2 cellular contexts compared by ENCODE assay signal in the genomic region with DNA sequence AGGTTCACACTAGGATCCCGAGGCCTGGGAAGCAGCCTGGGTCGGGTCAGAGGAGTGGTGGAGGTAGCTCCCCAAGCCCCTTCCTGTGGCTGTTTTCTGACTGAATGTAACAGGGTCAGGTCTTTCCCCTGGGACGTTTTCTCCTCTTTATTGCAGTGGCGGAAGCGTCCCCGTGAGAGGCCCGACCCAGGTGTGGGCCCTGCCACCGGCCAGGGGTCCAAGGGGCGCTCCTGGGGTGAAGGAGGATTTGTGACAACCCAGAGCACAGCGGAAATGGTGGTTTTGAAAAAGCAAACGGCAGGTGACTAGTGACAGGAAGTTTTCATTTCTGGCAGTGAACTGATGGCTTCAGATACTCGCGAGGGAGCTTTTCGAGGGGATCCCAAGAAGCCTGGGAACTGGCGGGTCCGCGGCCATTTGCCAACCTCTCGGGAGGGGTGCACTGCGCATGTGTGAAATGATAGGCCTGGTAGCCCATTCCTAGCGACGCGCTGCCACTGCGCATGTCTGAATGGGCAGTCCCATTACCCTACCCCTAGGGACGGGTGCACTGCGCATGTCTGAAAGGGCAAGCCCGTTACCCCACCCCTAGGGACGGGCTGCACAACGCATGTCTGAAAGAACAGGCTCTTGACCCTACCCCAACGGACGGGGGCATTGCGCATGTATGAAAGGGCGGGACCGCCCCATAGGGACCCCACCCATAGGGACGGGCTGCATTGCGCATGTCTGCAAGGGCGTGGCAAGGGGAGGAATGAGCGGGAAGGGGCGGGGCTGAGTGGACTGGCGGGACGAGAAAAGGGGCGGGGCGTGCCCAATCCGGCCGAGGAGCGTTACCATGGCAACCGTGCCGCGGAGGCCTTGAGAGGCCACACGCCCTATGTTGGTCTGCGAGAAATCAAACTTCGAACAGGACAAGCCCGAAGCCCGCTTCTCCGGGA.
TF ChIP-seq lines count a peak whose summit lies in the region.

No MANE protein-coding gene starts in this region.

TF ChIP-seq in K562, 482 proteins besides CTCF, POLR2A, EP300 and RAD21 (continued from another document and continues in another):
- TF ChIP-seq, protein P1, sequence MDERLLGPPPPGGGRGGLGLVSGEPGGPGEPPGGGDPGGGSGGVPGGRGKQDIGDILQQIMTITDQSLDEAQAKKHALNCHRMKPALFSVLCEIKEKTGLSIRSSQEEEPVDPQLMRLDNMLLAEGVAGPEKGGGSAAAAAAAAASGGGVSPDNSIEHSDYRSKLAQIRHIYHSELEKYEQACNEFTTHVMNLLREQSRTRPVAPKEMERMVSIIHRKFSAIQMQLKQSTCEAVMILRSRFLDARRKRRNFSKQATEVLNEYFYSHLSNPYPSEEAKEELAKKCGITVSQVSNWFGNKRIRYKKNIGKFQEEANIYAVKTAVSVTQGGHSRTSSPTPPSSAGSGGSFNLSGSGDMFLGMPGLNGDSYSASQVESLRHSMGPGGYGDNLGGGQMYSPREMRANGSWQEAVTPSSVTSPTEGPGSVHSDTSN (CRISPR knock-in tag; IDR thresholded peaks at IDR 0.05; ENCODE audit: low read depth), result no peak
- TF ChIP-seq, protein P1 (tag; conservative IDR thresholded peaks at IDR 0.05; ENCODE audit: low read depth), result no peak
- TF ChIP-seq SETDB1 (IDR thresholded peaks at IDR 0.05; ENCODE audit: low read length) (no peak), NRF1 (conservative IDR thresholded peaks at IDR 0.05 in 1 of 2, IDR thresholded peaks at IDR 0.05 in 1 of 2) (peak; percentile 89 to 91), CREBBP (IDR thresholded peaks at IDR 0.05; ENCODE audit: low read depth, low read length) (no peak)
- TF ChIP-seq, protein P2, sequence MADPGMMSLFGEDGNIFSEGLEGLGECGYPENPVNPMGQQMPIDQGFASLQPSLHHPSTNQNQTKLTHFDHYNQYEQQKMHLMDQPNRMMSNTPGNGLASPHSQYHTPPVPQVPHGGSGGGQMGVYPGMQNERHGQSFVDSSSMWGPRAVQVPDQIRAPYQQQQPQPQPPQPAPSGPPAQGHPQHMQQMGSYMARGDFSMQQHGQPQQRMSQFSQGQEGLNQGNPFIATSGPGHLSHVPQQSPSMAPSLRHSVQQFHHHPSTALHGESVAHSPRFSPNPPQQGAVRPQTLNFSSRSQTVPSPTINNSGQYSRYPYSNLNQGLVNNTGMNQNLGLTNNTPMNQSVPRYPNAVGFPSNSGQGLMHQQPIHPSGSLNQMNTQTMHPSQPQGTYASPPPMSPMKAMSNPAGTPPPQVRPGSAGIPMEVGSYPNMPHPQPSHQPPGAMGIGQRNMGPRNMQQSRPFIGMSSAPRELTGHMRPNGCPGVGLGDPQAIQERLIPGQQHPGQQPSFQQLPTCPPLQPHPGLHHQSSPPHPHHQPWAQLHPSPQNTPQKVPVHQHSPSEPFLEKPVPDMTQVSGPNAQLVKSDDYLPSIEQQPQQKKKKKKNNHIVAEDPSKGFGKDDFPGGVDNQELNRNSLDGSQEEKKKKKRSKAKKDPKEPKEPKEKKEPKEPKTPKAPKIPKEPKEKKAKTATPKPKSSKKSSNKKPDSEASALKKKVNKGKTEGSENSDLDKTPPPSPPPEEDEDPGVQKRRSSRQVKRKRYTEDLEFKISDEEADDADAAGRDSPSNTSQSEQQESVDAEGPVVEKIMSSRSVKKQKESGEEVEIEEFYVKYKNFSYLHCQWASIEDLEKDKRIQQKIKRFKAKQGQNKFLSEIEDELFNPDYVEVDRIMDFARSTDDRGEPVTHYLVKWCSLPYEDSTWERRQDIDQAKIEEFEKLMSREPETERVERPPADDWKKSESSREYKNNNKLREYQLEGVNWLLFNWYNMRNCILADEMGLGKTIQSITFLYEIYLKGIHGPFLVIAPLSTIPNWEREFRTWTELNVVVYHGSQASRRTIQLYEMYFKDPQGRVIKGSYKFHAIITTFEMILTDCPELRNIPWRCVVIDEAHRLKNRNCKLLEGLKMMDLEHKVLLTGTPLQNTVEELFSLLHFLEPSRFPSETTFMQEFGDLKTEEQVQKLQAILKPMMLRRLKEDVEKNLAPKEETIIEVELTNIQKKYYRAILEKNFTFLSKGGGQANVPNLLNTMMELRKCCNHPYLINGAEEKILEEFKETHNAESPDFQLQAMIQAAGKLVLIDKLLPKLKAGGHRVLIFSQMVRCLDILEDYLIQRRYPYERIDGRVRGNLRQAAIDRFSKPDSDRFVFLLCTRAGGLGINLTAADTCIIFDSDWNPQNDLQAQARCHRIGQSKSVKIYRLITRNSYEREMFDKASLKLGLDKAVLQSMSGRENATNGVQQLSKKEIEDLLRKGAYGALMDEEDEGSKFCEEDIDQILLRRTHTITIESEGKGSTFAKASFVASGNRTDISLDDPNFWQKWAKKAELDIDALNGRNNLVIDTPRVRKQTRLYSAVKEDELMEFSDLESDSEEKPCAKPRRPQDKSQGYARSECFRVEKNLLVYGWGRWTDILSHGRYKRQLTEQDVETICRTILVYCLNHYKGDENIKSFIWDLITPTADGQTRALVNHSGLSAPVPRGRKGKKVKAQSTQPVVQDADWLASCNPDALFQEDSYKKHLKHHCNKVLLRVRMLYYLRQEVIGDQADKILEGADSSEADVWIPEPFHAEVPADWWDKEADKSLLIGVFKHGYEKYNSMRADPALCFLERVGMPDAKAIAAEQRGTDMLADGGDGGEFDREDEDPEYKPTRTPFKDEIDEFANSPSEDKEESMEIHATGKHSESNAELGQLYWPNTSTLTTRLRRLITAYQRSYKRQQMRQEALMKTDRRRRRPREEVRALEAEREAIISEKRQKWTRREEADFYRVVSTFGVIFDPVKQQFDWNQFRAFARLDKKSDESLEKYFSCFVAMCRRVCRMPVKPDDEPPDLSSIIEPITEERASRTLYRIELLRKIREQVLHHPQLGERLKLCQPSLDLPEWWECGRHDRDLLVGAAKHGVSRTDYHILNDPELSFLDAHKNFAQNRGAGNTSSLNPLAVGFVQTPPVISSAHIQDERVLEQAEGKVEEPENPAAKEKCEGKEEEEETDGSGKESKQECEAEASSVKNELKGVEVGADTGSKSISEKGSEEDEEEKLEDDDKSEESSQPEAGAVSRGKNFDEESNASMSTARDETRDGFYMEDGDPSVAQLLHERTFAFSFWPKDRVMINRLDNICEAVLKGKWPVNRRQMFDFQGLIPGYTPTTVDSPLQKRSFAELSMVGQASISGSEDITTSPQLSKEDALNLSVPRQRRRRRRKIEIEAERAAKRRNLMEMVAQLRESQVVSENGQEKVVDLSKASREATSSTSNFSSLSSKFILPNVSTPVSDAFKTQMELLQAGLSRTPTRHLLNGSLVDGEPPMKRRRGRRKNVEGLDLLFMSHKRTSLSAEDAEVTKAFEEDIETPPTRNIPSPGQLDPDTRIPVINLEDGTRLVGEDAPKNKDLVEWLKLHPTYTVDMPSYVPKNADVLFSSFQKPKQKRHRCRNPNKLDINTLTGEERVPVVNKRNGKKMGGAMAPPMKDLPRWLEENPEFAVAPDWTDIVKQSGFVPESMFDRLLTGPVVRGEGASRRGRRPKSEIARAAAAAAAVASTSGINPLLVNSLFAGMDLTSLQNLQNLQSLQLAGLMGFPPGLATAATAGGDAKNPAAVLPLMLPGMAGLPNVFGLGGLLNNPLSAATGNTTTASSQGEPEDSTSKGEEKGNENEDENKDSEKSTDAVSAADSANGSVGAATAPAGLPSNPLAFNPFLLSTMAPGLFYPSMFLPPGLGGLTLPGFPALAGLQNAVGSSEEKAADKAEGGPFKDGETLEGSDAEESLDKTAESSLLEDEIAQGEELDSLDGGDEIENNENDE (IDR thresholded peaks at IDR 0.05; ENCODE audit: low read depth, low read length), result no peak

TF ChIP-seq in WTC11, 78 proteins besides CTCF, POLR2A, EP300 and RAD21 (continued from another document):
- TF ChIP-seq, protein P3, sequence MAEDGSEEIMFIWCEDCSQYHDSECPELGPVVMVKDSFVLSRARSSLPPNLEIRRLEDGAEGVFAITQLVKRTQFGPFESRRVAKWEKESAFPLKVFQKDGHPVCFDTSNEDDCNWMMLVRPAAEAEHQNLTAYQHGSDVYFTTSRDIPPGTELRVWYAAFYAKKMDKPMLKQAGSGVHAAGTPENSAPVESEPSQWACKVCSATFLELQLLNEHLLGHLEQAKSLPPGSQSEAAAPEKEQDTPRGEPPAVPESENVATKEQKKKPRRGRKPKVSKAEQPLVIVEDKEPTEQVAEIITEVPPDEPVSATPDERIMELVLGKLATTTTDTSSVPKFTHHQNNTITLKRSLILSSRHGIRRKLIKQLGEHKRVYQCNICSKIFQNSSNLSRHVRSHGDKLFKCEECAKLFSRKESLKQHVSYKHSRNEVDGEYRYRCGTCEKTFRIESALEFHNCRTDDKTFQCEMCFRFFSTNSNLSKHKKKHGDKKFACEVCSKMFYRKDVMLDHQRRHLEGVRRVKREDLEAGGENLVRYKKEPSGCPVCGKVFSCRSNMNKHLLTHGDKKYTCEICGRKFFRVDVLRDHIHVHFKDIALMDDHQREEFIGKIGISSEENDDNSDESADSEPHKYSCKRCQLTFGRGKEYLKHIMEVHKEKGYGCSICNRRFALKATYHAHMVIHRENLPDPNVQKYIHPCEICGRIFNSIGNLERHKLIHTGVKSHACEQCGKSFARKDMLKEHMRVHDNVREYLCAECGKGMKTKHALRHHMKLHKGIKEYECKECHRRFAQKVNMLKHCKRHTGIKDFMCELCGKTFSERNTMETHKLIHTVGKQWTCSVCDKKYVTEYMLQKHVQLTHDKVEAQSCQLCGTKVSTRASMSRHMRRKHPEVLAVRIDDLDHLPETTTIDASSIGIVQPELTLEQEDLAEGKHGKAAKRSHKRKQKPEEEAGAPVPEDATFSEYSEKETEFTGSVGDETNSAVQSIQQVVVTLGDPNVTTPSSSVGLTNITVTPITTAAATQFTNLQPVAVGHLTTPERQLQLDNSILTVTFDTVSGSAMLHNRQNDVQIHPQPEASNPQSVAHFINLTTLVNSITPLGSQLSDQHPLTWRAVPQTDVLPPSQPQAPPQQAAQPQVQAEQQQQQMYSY (CRISPR knock-in tag; IDR thresholded peaks at IDR 0.05), result no peak
- TF ChIP-seq ZNF232 (CRISPR knock-in tag; IDR thresholded peaks at IDR 0.05) (no peak), HMGA2 (CRISPR knock-in tag; IDR thresholded peaks at IDR 0.05) (no peak), ZNF416 (CRISPR knock-in tag; IDR thresholded peaks at IDR 0.05) (no peak), ZNF121 (CRISPR knock-in tag; IDR thresholded peaks at IDR 0.05) (no peak), MYBL2 (CRISPR knock-in tag; IDR thresholded peaks at IDR 0.05) (no peak), NFYB (CRISPR knock-in tag; conservative IDR thresholded peaks at IDR 0.05; ENCODE audit: low read depth) (no peak), ZNF423 (CRISPR knock-in tag; IDR thresholded peaks at IDR 0.05) (no peak)
- TF ChIP-seq, protein P4, sequence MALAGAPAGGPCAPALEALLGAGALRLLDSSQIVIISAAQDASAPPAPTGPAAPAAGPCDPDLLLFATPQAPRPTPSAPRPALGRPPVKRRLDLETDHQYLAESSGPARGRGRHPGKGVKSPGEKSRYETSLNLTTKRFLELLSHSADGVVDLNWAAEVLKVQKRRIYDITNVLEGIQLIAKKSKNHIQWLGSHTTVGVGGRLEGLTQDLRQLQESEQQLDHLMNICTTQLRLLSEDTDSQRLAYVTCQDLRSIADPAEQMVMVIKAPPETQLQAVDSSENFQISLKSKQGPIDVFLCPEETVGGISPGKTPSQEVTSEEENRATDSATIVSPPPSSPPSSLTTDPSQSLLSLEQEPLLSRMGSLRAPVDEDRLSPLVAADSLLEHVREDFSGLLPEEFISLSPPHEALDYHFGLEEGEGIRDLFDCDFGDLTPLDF (CRISPR knock-in tag; IDR thresholded peaks at IDR 0.05), result no peak
- TF ChIP-seq, protein P5, sequence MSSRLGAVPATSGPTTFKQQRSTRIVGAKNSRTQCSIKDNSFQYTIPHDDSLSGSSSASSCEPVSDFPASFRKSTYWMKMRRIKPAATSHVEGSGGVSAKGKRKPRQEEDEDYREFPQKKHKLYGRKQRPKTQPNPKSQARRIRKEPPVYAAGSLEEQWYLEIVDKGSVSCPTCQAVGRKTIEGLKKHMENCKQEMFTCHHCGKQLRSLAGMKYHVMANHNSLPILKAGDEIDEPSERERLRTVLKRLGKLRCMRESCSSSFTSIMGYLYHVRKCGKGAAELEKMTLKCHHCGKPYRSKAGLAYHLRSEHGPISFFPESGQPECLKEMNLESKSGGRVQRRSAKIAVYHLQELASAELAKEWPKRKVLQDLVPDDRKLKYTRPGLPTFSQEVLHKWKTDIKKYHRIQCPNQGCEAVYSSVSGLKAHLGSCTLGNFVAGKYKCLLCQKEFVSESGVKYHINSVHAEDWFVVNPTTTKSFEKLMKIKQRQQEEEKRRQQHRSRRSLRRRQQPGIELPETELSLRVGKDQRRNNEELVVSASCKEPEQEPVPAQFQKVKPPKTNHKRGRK (CRISPR knock-in tag; IDR thresholded peaks at IDR 0.05; ENCODE audit: borderline replicate concordance), result no peak
- TF ChIP-seq, protein P6, sequence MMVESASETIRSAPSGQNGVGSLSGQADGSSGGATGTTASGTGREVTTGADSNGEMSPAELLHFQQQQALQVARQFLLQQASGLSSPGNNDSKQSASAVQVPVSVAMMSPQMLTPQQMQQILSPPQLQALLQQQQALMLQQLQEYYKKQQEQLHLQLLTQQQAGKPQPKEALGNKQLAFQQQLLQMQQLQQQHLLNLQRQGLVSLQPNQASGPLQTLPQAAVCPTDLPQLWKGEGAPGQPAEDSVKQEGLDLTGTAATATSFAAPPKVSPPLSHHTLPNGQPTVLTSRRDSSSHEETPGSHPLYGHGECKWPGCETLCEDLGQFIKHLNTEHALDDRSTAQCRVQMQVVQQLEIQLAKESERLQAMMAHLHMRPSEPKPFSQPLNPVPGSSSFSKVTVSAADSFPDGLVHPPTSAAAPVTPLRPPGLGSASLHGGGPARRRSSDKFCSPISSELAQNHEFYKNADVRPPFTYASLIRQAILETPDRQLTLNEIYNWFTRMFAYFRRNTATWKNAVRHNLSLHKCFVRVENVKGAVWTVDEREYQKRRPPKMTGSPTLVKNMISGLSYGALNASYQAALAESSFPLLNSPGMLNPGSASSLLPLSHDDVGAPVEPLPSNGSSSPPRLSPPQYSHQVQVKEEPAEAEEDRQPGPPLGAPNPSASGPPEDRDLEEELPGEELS (CRISPR knock-in tag; IDR thresholded peaks at IDR 0.05), result no peak
- TF ChIP-seq, protein P7, sequence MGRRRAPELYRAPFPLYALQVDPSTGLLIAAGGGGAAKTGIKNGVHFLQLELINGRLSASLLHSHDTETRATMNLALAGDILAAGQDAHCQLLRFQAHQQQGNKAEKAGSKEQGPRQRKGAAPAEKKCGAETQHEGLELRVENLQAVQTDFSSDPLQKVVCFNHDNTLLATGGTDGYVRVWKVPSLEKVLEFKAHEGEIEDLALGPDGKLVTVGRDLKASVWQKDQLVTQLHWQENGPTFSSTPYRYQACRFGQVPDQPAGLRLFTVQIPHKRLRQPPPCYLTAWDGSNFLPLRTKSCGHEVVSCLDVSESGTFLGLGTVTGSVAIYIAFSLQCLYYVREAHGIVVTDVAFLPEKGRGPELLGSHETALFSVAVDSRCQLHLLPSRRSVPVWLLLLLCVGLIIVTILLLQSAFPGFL (CRISPR knock-in tag; IDR thresholded peaks at IDR 0.05; ENCODE audit: borderline replicate concordance), result no peak
